Comparison of ENCODE assay signal across 1 cellular context in the genomic region with DNA sequence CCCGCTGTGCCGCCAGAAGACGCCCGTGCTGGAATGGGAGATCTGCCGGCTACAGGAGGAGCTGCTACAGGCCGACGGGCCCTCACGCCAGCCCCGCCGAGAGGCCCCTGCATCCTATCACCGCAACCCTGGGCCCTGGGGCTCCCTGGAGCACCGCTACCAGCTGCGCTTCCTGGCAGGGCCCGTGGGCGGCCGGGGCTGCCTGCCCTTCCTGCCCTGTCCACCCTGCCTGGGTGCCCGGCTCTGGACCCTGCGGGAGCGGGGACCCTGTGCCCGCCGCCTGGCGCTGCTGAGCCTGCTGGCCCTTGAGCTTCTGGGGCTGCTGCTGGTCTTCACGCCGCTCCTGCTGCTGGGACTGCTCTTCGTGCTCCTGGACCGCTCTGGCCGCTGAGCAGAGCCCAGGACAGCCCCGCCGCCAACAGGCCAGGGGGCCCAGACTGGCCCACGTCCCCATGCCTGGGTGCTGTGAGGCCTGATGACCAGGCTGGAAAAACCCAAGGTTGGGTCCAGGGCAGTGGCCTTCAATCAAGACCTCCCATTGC.
TF ChIP-seq lines count a peak whose summit lies in the region.

No MANE protein-coding gene starts in this region.

TF ChIP-seq in HepG2, 621 proteins besides CTCF, POLR2A, EP300 and RAD21 (continues in another document):
- TF ChIP-seq, protein P1, sequence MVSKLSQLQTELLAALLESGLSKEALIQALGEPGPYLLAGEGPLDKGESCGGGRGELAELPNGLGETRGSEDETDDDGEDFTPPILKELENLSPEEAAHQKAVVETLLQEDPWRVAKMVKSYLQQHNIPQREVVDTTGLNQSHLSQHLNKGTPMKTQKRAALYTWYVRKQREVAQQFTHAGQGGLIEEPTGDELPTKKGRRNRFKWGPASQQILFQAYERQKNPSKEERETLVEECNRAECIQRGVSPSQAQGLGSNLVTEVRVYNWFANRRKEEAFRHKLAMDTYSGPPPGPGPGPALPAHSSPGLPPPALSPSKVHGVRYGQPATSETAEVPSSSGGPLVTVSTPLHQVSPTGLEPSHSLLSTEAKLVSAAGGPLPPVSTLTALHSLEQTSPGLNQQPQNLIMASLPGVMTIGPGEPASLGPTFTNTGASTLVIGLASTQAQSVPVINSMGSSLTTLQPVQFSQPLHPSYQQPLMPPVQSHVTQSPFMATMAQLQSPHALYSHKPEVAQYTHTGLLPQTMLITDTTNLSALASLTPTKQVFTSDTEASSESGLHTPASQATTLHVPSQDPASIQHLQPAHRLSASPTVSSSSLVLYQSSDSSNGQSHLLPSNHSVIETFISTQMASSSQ (IDR thresholded peaks at IDR 0.05; ENCODE audit: low read depth): no peak
- TF ChIP-seq, protein P1 (CRISPR knock-in tag; IDR thresholded peaks at IDR 0.05; ENCODE audit: borderline replicate concordance): 0 out of 2 replicates have a peak, but pooled peaks have one; percentile 3
- TF ChIP-seq ISX (CRISPR knock-in tag; conservative IDR thresholded peaks at IDR 0.05): no peak
- TF ChIP-seq ZSCAN31 (CRISPR knock-in tag; IDR thresholded peaks at IDR 0.05; ENCODE audit: low read depth): peak; percentile 56; the same call in 1 of the 2 replicates
- TF ChIP-seq, protein P2, sequence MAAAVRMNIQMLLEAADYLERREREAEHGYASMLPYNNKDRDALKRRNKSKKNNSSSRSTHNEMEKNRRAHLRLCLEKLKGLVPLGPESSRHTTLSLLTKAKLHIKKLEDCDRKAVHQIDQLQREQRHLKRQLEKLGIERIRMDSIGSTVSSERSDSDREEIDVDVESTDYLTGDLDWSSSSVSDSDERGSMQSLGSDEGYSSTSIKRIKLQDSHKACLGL (CRISPR knock-in tag; IDR thresholded peaks at IDR 0.05): peak; percentile 64; the same call in 1 of the 2 replicates
- TF ChIP-seq SETDB1 (CRISPR knock-in tag; IDR thresholded peaks at IDR 0.05; ENCODE audit: borderline replicate concordance): no peak
- no peak for TF ChIP-seq MAZ (IDR thresholded peaks at IDR 0.05; ENCODE audit: borderline replicate concordance, low read depth, low read length)
- 0 out of 2 replicates have a peak, but pooled peaks have one; percentile 22 for TF ChIP-seq MAZ (CRISPR knock-in tag; IDR thresholded peaks at IDR 0.05; ENCODE audit: low read depth)
- TF ChIP-seq, protein P3, sequence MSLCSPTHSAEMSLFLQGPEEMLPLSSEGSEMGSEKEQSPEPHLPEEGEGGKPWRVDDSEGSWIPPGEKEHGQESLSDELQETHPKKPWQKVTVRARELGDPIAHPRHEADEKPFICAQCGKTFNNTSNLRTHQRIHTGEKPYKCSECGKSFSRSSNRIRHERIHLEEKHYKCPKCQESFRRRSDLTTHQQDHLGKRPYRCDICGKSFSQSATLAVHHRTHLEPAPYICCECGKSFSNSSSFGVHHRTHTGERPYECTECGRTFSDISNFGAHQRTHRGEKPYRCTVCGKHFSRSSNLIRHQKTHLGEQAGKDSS (CRISPR knock-in tag; IDR thresholded peaks at IDR 0.05; ENCODE audit: borderline replicate concordance, low read depth): no peak
- TF ChIP-seq SOX6 (IDR thresholded peaks at IDR 0.05): no peak
- TF ChIP-seq SOX6 (CRISPR knock-in tag; IDR thresholded peaks at IDR 0.05): peak; percentile 20; the same call in 1 of the 2 replicates
- peak; percentile 1 for TF ChIP-seq ZFY (CRISPR knock-in tag; IDR thresholded peaks at IDR 0.05)
- TF ChIP-seq TBX2 (CRISPR knock-in tag; IDR thresholded peaks at IDR 0.05; ENCODE audit: borderline replicate concordance): 0 out of 2 replicates have a peak, but pooled peaks have one; percentile 20
- peak; percentile 67 for TF ChIP-seq RBFOX2 (IDR thresholded peaks at IDR 0.05; ENCODE audit: low read depth, low read length)
- TF ChIP-seq ZNF746 (CRISPR knock-in tag; IDR thresholded peaks at IDR 0.05): no peak
- TF ChIP-seq AGO2 (optimal IDR thresholded peaks at IDR 0.05; ENCODE audit: low read depth, low read length): peak; percentile 8
- TF ChIP-seq, protein P4, sequence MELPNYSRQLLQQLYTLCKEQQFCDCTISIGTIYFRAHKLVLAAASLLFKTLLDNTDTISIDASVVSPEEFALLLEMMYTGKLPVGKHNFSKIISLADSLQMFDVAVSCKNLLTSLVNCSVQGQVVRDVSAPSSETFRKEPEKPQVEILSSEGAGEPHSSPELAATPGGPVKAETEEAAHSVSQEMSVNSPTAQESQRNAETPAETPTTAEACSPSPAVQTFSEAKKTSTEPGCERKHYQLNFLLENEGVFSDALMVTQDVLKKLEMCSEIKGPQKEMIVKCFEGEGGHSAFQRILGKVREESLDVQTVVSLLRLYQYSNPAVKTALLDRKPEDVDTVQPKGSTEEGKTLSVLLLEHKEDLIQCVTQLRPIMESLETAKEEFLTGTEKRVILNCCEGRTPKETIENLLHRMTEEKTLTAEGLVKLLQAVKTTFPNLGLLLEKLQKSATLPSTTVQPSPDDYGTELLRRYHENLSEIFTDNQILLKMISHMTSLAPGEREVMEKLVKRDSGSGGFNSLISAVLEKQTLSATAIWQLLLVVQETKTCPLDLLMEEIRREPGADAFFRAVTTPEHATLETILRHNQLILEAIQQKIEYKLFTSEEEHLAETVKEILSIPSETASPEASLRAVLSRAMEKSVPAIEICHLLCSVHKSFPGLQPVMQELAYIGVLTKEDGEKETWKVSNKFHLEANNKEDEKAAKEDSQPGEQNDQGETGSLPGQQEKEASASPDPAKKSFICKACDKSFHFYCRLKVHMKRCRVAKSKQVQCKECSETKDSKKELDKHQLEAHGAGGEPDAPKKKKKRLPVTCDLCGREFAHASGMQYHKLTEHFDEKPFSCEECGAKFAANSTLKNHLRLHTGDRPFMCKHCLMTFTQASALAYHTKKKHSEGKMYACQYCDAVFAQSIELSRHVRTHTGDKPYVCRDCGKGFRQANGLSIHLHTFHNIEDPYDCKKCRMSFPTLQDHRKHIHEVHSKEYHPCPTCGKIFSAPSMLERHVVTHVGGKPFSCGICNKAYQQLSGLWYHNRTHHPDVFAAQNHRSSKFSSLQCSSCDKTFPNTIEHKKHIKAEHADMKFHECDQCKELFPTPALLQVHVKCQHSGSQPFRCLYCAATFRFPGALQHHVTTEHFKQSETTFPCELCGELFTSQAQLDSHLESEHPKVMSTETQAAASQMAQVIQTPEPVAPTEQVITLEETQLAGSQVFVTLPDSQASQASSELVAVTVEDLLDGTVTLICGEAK (IDR thresholded peaks at IDR 0.05): no peak
- TF ChIP-seq, protein P4 (CRISPR knock-in tag; IDR thresholded peaks at IDR 0.05): 0 out of 2 replicates have a peak, but pooled peaks have one; percentile 1
- no peak for TF ChIP-seq MED1 (CRISPR knock-in tag; IDR thresholded peaks at IDR 0.05)
- TF ChIP-seq ZNF121 (CRISPR knock-in tag; IDR thresholded peaks at IDR 0.05): no peak
- 0 out of 2 replicates have a peak, but pooled peaks have one; percentile 10 for TF ChIP-seq SPEN (CRISPR knock-in tag; IDR thresholded peaks at IDR 0.05; ENCODE audit: low read depth)
- TF ChIP-seq HNRNPLL (IDR thresholded peaks at IDR 0.05; ENCODE audit: low read depth, low read length, poor library complexity, severe bottlenecking): peak; percentile 12
- 0 out of 2 replicates have a peak, but pooled peaks have one; percentile 17 for TF ChIP-seq YEATS4 (CRISPR knock-in tag; IDR thresholded peaks at IDR 0.05; ENCODE audit: borderline replicate concordance)
- TF ChIP-seq, protein P5, sequence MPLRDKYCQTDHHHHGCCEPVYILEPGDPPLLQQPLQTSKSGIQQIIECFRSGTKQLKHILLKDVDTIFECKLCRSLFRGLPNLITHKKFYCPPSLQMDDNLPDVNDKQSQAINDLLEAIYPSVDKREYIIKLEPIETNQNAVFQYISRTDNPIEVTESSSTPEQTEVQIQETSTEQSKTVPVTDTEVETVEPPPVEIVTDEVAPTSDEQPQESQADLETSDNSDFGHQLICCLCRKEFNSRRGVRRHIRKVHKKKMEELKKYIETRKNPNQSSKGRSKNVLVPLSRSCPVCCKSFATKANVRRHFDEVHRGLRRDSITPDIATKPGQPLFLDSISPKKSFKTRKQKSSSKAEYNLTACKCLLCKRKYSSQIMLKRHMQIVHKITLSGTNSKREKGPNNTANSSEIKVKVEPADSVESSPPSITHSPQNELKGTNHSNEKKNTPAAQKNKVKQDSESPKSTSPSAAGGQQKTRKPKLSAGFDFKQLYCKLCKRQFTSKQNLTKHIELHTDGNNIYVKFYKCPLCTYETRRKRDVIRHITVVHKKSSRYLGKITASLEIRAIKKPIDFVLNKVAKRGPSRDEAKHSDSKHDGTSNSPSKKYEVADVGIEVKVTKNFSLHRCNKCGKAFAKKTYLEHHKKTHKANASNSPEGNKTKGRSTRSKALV (CRISPR knock-in tag; IDR thresholded peaks at IDR 0.05): no peak
- no peak for TF ChIP-seq ZNF326 (CRISPR knock-in tag; IDR thresholded peaks at IDR 0.05; ENCODE audit: borderline replicate concordance)
- no peak for TF ChIP-seq ZFP90 (CRISPR knock-in tag; IDR thresholded peaks at IDR 0.05; ENCODE audit: borderline replicate concordance)
- TF ChIP-seq KLF11 (CRISPR knock-in tag; IDR thresholded peaks at IDR 0.05): peak; percentile 27; the same call in 1 of the 2 replicates
- TF ChIP-seq PCBP1 (IDR thresholded peaks at IDR 0.05; ENCODE audit: borderline replicate concordance, low read depth, low read length): no peak
- TF ChIP-seq TBL1XR1 (IDR thresholded peaks at IDR 0.05; ENCODE audit: borderline replicate concordance, low read length, partially characterized antibody): no peak
- no peak for TF ChIP-seq AHR (CRISPR knock-in tag; IDR thresholded peaks at IDR 0.05)
- TF ChIP-seq ARID2 (CRISPR knock-in tag; IDR thresholded peaks at IDR 0.05; ENCODE audit: borderline replicate concordance): 0 out of 2 replicates have a peak, but pooled peaks have one; percentile 51
- 0 out of 2 replicates have a peak, but pooled peaks have one; percentile 49 for TF ChIP-seq ZNF225 (CRISPR knock-in tag; IDR thresholded peaks at IDR 0.05)
- TF ChIP-seq, protein P6, sequence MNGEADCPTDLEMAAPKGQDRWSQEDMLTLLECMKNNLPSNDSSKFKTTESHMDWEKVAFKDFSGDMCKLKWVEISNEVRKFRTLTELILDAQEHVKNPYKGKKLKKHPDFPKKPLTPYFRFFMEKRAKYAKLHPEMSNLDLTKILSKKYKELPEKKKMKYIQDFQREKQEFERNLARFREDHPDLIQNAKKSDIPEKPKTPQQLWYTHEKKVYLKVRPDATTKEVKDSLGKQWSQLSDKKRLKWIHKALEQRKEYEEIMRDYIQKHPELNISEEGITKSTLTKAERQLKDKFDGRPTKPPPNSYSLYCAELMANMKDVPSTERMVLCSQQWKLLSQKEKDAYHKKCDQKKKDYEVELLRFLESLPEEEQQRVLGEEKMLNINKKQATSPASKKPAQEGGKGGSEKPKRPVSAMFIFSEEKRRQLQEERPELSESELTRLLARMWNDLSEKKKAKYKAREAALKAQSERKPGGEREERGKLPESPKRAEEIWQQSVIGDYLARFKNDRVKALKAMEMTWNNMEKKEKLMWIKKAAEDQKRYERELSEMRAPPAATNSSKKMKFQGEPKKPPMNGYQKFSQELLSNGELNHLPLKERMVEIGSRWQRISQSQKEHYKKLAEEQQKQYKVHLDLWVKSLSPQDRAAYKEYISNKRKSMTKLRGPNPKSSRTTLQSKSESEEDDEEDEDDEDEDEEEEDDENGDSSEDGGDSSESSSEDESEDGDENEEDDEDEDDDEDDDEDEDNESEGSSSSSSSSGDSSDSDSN (CRISPR knock-in tag; IDR thresholded peaks at IDR 0.05): peak; percentile 58
- TF ChIP-seq, protein P7, sequence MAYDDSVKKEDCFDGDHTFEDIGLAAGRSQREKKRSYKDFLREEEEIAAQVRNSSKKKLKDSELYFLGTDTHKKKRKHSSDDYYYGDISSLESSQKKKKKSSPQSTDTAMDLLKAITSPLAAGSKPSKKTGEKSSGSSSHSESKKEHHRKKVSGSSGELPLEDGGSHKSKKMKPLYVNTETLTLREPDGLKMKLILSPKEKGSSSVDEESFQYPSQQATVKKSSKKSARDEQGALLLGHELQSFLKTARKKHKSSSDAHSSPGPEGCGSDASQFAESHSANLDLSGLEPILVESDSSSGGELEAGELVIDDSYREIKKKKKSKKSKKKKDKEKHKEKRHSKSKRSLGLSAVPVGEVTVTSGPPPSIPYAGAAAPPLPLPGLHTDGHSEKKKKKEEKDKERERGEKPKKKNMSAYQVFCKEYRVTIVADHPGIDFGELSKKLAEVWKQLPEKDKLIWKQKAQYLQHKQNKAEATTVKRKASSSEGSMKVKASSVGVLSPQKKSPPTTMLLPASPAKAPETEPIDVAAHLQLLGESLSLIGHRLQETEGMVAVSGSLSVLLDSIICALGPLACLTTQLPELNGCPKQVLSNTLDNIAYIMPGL (CRISPR knock-in tag; IDR thresholded peaks at IDR 0.05; ENCODE audit: borderline replicate concordance in 1 of 2, low read depth in 1 of 2): peak in 1 of 2 experiments; percentile 42; a peak in 1 of 4 replicates
- peak; percentile 44 for TF ChIP-seq AGO1 (IDR thresholded peaks at IDR 0.05; ENCODE audit: low read depth, low read length, poor library complexity, severe bottlenecking)
- peak; percentile 13; the same call in 1 of the 2 replicates for TF ChIP-seq ZC3H13 (CRISPR knock-in tag; IDR thresholded peaks at IDR 0.05)
